19 cellular contexts compared by ENCODE assay signal in genomic region chr5:174504266-174504726, GRCh38.
DNase-seq lines count a peak whose midpoint lies in the region; ATAC-seq and TF ChIP-seq lines count a peak whose summit lies in the region.
"Had no signal": no experiment of that assay in that cellular context is flagged by ENCODE, and none has a peak within 500 bp of the region (broad histone marks: within the 10 kb centered on the region; RNA-seq: fewer than 3 reads in every experiment).

No MANE protein-coding gene starts in this region.

- peaks cover 2% of the 10 kb centered on the region for H3K9me3 Mint-ChIP-seq in glutamatergic neuron (ENCODE audit: unreplicated experiment)

- no peaks in the 10 kb centered on the region for H3K27me3 ChIP-seq in adrenal gland
- H3K27me3 ChIP-seq: MG63, testis had no signal

- 66 to 71% (median 67%) methylated on average over 9 of the region's 9 CpGs for WGBS in adrenal gland, 4 donors

- DNase-seq in A172 (ENCODE audit: low spot score) = peak; percentile 85
- peak; percentile 41 for DNase-seq in HT1080 (ENCODE audit: low read depth)
- peak; percentile 23 for DNase-seq in amniotic epithelial cell (ENCODE audit: low read depth)
- peak; percentile 14 for DNase-seq in iris pigment epithelial cell (ENCODE audit: low read depth)
- no peak for DNase-seq in glutamatergic neuron
- no peak for DNase-seq in adrenal gland
- no peak for DNase-seq in SHP77 treated with DMSO at 0.1 percent for 48 hours (lab: John Stamatoyannopoulos, UW)
- DNase-seq: activated CD4-positive, alpha-beta T cell treated with anti-CD3 and anti-CD28 coated beads for 4 hours; CD8-positive, alpha-beta memory T cell; heart left ventricle; NCI-H2029; NCI-H524 treated with DMSO at 0.1 percent for 48 hours; T-helper 1 cell; testis had no signal

- H3K4me1 ChIP-seq in adrenal gland (replicated peaks in 1 of 2) = no peaks in the 10 kb centered on the region
- H3K4me1 ChIP-seq: heart left ventricle, pancreas had no signal

- H3K27ac ChIP-seq in adrenal gland = no peak overlapping the region
- H3K27ac ChIP-seq: heart left ventricle had no signal

- no peak overlapping the region for H3K4me3 Mint-ChIP-seq in glutamatergic neuron (ENCODE audit: unreplicated experiment)
- H3K4me3 Mint-ChIP-seq: activated naive CD8-positive, alpha-beta T cell; CD8-positive, alpha-beta memory T cell; central memory CD8-positive, alpha-beta T cell had no signal

- TF ChIP-seq CTCF in glutamatergic neuron (IDR thresholded peaks at IDR 0.05; ENCODE audit: partially characterized antibody, unreplicated experiment) (no peak), adrenal gland (IDR thresholded peaks at IDR 0.05) (no peak)

- no peaks in the 10 kb centered on the region for H3K4me1 Mint-ChIP-seq in glutamatergic neuron (ENCODE audit: low read depth, unreplicated experiment)
- H3K4me1 Mint-ChIP-seq: CD8-positive, alpha-beta memory T cell; central memory CD8-positive, alpha-beta T cell had no signal

- H3K36me3 ChIP-seq in adrenal gland (replicated peaks in 1 of 2) = no peaks in the 10 kb centered on the region
- H3K36me3 ChIP-seq: heart left ventricle, MG63, pancreas had no signal

- H3K36me3 Mint-ChIP-seq in glutamatergic neuron (ENCODE audit: unreplicated experiment) = peaks cover 18% of the 10 kb centered on the region
- H3K36me3 Mint-ChIP-seq: activated naive CD8-positive, alpha-beta T cell had no signal

- H3K27ac Mint-ChIP-seq in glutamatergic neuron (ENCODE audit: unreplicated experiment) = no peak overlapping the region
- H3K27ac Mint-ChIP-seq: activated naive CD8-positive, alpha-beta T cell; CD8-positive, alpha-beta memory T cell had no signal

- H3K9me3 ChIP-seq in adrenal gland (replicated peaks in 1 of 3) = no peaks in the 10 kb centered on the region
- H3K9me3 ChIP-seq: pancreas, testis had no signal

- no peak for ATAC-seq in GM21367 (IDR thresholded peaks at IDR 0.05; ENCODE audit: unreplicated experiment)
- ATAC-seq: heart left ventricle had no signal

- no peak overlapping the region for H3K4me3 ChIP-seq in adrenal gland
- H3K4me3 ChIP-seq: heart left ventricle, MG63, pancreas had no signal

- TF ChIP-seq POLR2A in adrenal gland (IDR thresholded peaks at IDR 0.05) = no peak

- intact Hi-C loops in adrenal gland (cut with DNase I) = no loop called here

- H3K27me3 Mint-ChIP-seq in glutamatergic neuron (ENCODE audit: unreplicated experiment) = peaks cover 3% of the 10 kb centered on the region
- H3K27me3 Mint-ChIP-seq: central memory CD8-positive, alpha-beta T cell had no signal

Comparison
In these comparisons a context has a peak if more than half of its experiments do, and no peak if none do; other contexts are left out.
1. DNase-seq: peak in A172 (single experiment), HT1080 (single experiment), amniotic epithelial cell (single experiment) and iris pigment epithelial cell (single experiment); none in glutamatergic neuron (single experiment), adrenal gland (0 of 7) and SHP77 treated with DMSO at 0.1 percent for 48 hours (single experiment).